Comparison of ENCODE assay signal across 19 cellular contexts in the genomic region with DNA sequence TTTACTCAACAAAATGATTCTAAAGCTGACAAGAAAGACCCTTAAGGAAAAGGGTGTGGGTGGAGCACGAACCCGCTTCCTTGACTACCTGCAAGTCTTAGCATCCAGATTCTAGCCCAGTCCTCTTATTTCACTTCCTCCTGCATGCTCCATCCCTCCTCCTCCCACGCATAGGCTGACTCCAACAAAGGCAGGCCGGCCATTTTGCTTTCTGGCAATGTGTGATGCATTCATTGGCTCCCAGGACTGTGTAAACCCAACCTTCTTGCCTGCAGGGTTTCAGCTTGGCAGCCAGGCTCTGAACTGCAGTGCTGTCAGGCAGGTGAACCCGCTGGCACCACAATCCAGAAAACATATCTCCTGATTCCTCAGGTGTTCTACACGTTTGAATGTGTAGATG. TPM values are rescaled to one million over a fixed set of nuclear protein-coding genes. Genes with fewer than 3 reads are reported as not detected.
DNase-seq lines count a peak whose midpoint lies in the region; FAIRE-seq and TF ChIP-seq lines count a peak whose summit lies in the region.
"Had no signal": no experiment of that assay in that cellular context is flagged by ENCODE, and none has a peak within 500 bp of the region (broad histone marks: within the 10 kb centered on the region; RNA-seq: fewer than 3 reads in every experiment).

No MANE protein-coding gene starts in this region.

- H2AFZ ChIP-seq in keratinocyte (ENCODE audit: control insufficient read depth, low read length): peak overlapping the region; percentile 0
- no peak overlapping the region for H2AFZ ChIP-seq in Karpas-422 (ENCODE audit: low read length)
- H2AFZ ChIP-seq: GM23248 had no signal

- peaks cover 89% of the 10 kb centered on the region for H3K27me3 Mint-ChIP-seq in MCF 10A (ENCODE audit: insufficient read depth, unreplicated experiment)

- TF ChIP-seq CTCF in NB4 (IDR thresholded peaks at IDR 0.05; ENCODE audit: low read depth, low read length): no peak
- no peak for TF ChIP-seq CTCF in MCF 10A (IDR thresholded peaks at IDR 0.05; ENCODE audit: unreplicated experiment)
- TF ChIP-seq CTCF in keratinocyte (optimal IDR thresholded peaks at IDR 0.05 in 1 of 3, IDR thresholded peaks at IDR 0.05 in 1 of 3, conservative IDR thresholded peaks at IDR 0.05 in 1 of 3; ENCODE audit: extremely low read depth in 1 of 3, insufficient read depth in 2 of 3, low read length in 3 of 3): no peak

- DNase-seq in ELF-1 (ENCODE audit: low read depth, low spot score) (peak; percentile 39), NB4 (ENCODE audit: low read depth) (peak; percentile 11), MCF 10A (ENCODE audit: unreplicated experiment) (no peak), keratinocyte (ENCODE audit: low read depth, low spot score) (no peak), hippocampal formation (lab: John Stamatoyannopoulos, UW) (no peak), SW 1271 (lab: John Stamatoyannopoulos, UW) (no peak), Karpas-422 (no peak)
- no peak for DNase-seq in effector CD4-positive, alpha-beta T cell
- DNase-seq: C1 segment of cervical spinal cord; DMS153; HFFc6; MM.1S; NCI-H1417 treated with DMSO at 0.1 percent for 48 hours; NCI-H2029; NCI-H2227 treated with DMSO at 0.1 percent for 48 hours; NCI-H524 treated with DMSO at 0.1 percent for 48 hours; NK-92 treated with Interleukin-12 subunit alpha and Interleukin-12 subunit beta, amount 100 ng/mL, for 24 hours had no signal

- BruUV-seq in MCF 10A (replicated peaks; lab: Mats Ljungman, UMichigan): no TSS peak

- peak overlapping the region; percentile 22 for H3K27ac Mint-ChIP-seq in MCF 10A (ENCODE audit: low read depth, unreplicated experiment)
- H3K27ac Mint-ChIP-seq: HFFc6 had no signal

- peaks cover 42% of the 10 kb centered on the region for H3K4me1 ChIP-seq in keratinocyte (ENCODE audit: control insufficient read depth, extremely low read depth, insufficient read depth, low read length)
- H3K4me1 ChIP-seq in Karpas-422 (ENCODE audit: low read length): no peaks in the 10 kb centered on the region

- H3K79me2 ChIP-seq in keratinocyte (ENCODE audit: control insufficient read depth, insufficient read depth, low read length) (no peaks in the 10 kb centered on the region), Karpas-422 (ENCODE audit: low read length) (no peaks in the 10 kb centered on the region)

- H3K36me3 ChIP-seq in keratinocyte (ENCODE audit: control insufficient read depth in 2 of 2, extremely low read depth in 1 of 2, insufficient read depth in 2 of 2, low read length in 2 of 2) (no peaks in the 10 kb centered on the region), Karpas-422 (ENCODE audit: insufficient read depth, low read length) (no peaks in the 10 kb centered on the region)

- no peaks in the 10 kb centered on the region for H3K9me3 ChIP-seq in keratinocyte (ENCODE audit: control insufficient read depth, low read depth, low read length)
- H3K9me3 ChIP-seq in Karpas-422 (ENCODE audit: low read length): no peaks in the 10 kb centered on the region

- H3K9me2 ChIP-seq in Karpas-422 (replicated peaks; ENCODE audit: insufficient read depth, low read length): no peaks in the 10 kb centered on the region

- CTCF ChIA-PET in MCF 10A (lab: Yijun Ruan, JAX): no interaction called here

- H3K27ac ChIP-seq in keratinocyte (ENCODE audit: control insufficient read depth, insufficient read depth, low read length) (no peak overlapping the region), Karpas-422 (ENCODE audit: low read length) (no peak overlapping the region)
- H3K27ac ChIP-seq: GM23248, KMS-11 had no signal

- no peak for FAIRE-seq in keratinocyte (lab: Jason Lieb, UNC)

- no peak overlapping the region for H3K4me3 Mint-ChIP-seq in MCF 10A (ENCODE audit: unreplicated experiment)
- H3K4me3 Mint-ChIP-seq: HFFc6 had no signal

- H3K4me2 ChIP-seq in keratinocyte (ENCODE audit: control insufficient read depth, extremely low read depth, insufficient read depth, low read depth, low read length): no peak overlapping the region
- H3K4me2 ChIP-seq in Karpas-422 (ENCODE audit: low read depth, low read length, poor library complexity, severe bottlenecking): no peak overlapping the region
- H3K4me2 ChIP-seq: KMS-11 had no signal

- POLR2A ChIA-PET in MCF 10A (lab: Yijun Ruan, JAX): interaction anchor here (1.2 to 1.9 kb wide), 8 partner anchors 11 to 237 kb away, joined by 3 to 11 read pairs (median 5); a partner anchor contains a TSS

- no peaks in the 10 kb centered on the region for H3K36me3 Mint-ChIP-seq in MCF 10A (ENCODE audit: insufficient read depth, unreplicated experiment)

- H3K9me3 Mint-ChIP-seq in MCF 10A (ENCODE audit: unreplicated experiment): no peaks in the 10 kb centered on the region
- H3K9me3 Mint-ChIP-seq: HFFc6 had no signal

- H3K4me3 ChIP-seq in NB4 (ENCODE audit: low read depth, low read length) (no peak overlapping the region), keratinocyte (ENCODE audit: control insufficient read depth in 2 of 3, extremely low read depth in 1 of 3, insufficient read depth in 2 of 3, low read depth in 1 of 3, low read length in 3 of 3) (no peak overlapping the region), Karpas-422 (ENCODE audit: low read length) (no peak overlapping the region)
- H3K4me3 ChIP-seq: GM23248 had no signal

- H4K20me1 ChIP-seq in keratinocyte (ENCODE audit: control insufficient read depth, extremely low read depth, insufficient read depth, low read length) (no peaks in the 10 kb centered on the region), Karpas-422 (ENCODE audit: insufficient read depth, low read depth, low read length) (no peaks in the 10 kb centered on the region)

- intact Hi-C loops in MCF 10A (cut with micrococcal nuclease): no loop called here

- H3K9ac ChIP-seq in keratinocyte (ENCODE audit: control insufficient read depth, extremely low read depth, insufficient read depth, low read length) (no peak overlapping the region), Karpas-422 (ENCODE audit: low read length) (no peak overlapping the region)
- H3K9ac ChIP-seq: GM23248, KMS-11 had no signal

- dilution Hi-C loops in keratinocyte (cut with MboI; ENCODE audit: extremely low pct_ligation_motif_present, low sequenced_read_pairs): no loop called here

- no peak for TF ChIP-seq POLR2A in NB4 (IDR thresholded peaks at IDR 0.05; ENCODE audit: extremely low read depth, insufficient read length)

- peaks cover 35% of the 10 kb centered on the region for H3K4me1 Mint-ChIP-seq in MCF 10A (ENCODE audit: insufficient read depth, unreplicated experiment)

- H3K27me3 ChIP-seq in keratinocyte (ENCODE audit: control insufficient read depth, extremely low read depth, insufficient read depth, low read length) (peaks cover 3% of the 10 kb centered on the region), Karpas-422 (ENCODE audit: low read length) (no peaks in the 10 kb centered on the region)

- no peaks in the 10 kb centered on the region for H3K9me1 ChIP-seq in keratinocyte (ENCODE audit: control insufficient read depth, extremely low read depth, insufficient read depth, low read length)

RNA-seq across cellular contexts. Expression of a gene that starts 39.3 kb away (rescaled TPM):
- total RNA-seq in MCF 10A (2022): not detected in 2 replicates
- 0.05 to 0.14 TPM (median 0.13 TPM) in 3 replicates for polyA plus RNA-seq in keratinocyte
- not detected for polyA plus RNA-seq in keratinocyte (2011; ENCODE audit: low read depth)
- 0.09 TPM in 2 replicates for polyA plus RNA-seq in keratinocyte (2011; cell fraction: cytosol; rRNA removed)
- polyA plus RNA-seq in keratinocyte (2011; cell fraction: nucleus; rRNA removed): 0.19 and 0.35 TPM in 2 replicates
- polyA plus RNA-seq in keratinocyte (2012; ENCODE audit: low replicate concordance): 0.07 and 0.14 TPM in 2 replicates
- polyA minus RNA-seq in keratinocyte: 0.19 to 0.20 TPM in 2 of 3 replicates, not detected in the other
- not detected for polyA minus RNA-seq in keratinocyte (2011; cell fraction: cytosol; rRNA and poly(A)+ RNA removed)
- polyA minus RNA-seq in keratinocyte (2011; cell fraction: nucleus; rRNA and poly(A)+ RNA removed): 0.21 and 0.31 TPM in 2 replicates
- total RNA-seq in Karpas-422 (2014; rRNA removed; shearing (Covaris generic); ENCODE audit: low replicate concordance): 0.07 TPM in 1 of 2 replicates, not detected in the other

Comparison
In these comparisons a context has a peak if more than half of its experiments do, and no peak if none do; other contexts are left out.
1. DNase-seq: peak in ELF-1 (single experiment) and NB4 (single experiment); none in MCF 10A (single experiment), keratinocyte (single experiment), hippocampal formation (0 of 2), SW 1271 (0 of 2), Karpas-422 (single experiment) and effector CD4-positive, alpha-beta T cell (single experiment).